In genomic region chr16:47034455-47034854, GRCh38 we compare ENCODE assay signal across 13 cellular contexts.
DNase-seq lines count a peak whose midpoint lies in the region; ATAC-seq and TF ChIP-seq lines count a peak whose summit lies in the region.
"Had no signal": no experiment of that assay in that cellular context is flagged by ENCODE, and none has a peak within 500 bp of the region (broad histone marks: within the 10 kb centered on the region; RNA-seq: fewer than 3 reads in every experiment).

No MANE protein-coding gene starts in this region.

- TF ChIP-seq POLR2A in GM18505 (IDR thresholded peaks at IDR 0.05; ENCODE audit: borderline replicate concordance, extremely low read depth, insufficient read depth, insufficient read length), result no peak

- H3K36me3 Mint-ChIP-seq in activated naive CD4-positive, alpha-beta T cell treated with anti-CD3 and anti-CD28 coated beads, Interleukin-2, amount 50 U/mL, for 72 hours, result no peaks in the 10 kb centered on the region
- H3K36me3 Mint-ChIP-seq in WTC11 (no peaks in the 10 kb centered on the region), glutamatergic neuron (ENCODE audit: unreplicated experiment) (no peaks in the 10 kb centered on the region)
- H3K36me3 Mint-ChIP-seq in stimulated activated memory B cell treated with anti-CD40 and anti-IgM and Interleukin-4, amounts not matched to agents 10 μg/mL and 1 μg/mL and 100 μg/mL, for 72 hours, result no peaks in the 10 kb centered on the region
- H3K36me3 Mint-ChIP-seq in T-helper 2 cell treated with Interferon-gamma antibody and Interleukin-4, amounts not matched to agents 5 μg/mL and 100 μg/mL, for 36 hours (ENCODE audit: low read depth), result no peaks in the 10 kb centered on the region
- H3K36me3 Mint-ChIP-seq: CD4-positive, CD25-positive, alpha-beta regulatory T cell had no signal

- DNase-seq in activated naive CD4-positive, alpha-beta T cell treated with anti-CD3 and anti-CD28 coated beads, Interleukin-2, amount 50 U/mL, for 72 hours (ENCODE audit: low spot score in 2 of 2), result no peak
- DNase-seq in activated naive CD4-positive, alpha-beta T cell treated with Interleukin-2 at 50 U/mL for 16 hours, result no peak
- DNase-seq in WTC11 (ENCODE audit: low spot score), result no peak
- DNase-seq in glutamatergic neuron, result no peak
- no peak for DNase-seq in T-helper 2 cell treated with Interferon-gamma antibody and Interleukin-4, amounts not matched to agents 5 μg/mL and 100 μg/mL, for 36 hours (ENCODE audit: low spot score)
- no peak for DNase-seq in epidermal melanocyte (ENCODE audit: insufficient read length, low spot score)
- DNase-seq: Calu3; CD4-positive, CD25-positive, alpha-beta regulatory T cell; DMS79; EL; HCEC 1CT had no signal

- peak overlapping the region; percentile 52 to 54 for H3K27ac Mint-ChIP-seq in activated naive CD4-positive, alpha-beta T cell treated with anti-CD3 and anti-CD28 coated beads, Interleukin-2, amount 50 U/mL, for 72 hours
- no peak overlapping the region for H3K27ac Mint-ChIP-seq in WTC11
- H3K27ac Mint-ChIP-seq in glutamatergic neuron (ENCODE audit: unreplicated experiment), result peak overlapping the region; percentile 3
- peak overlapping the region; percentile 6 for H3K27ac Mint-ChIP-seq in stimulated activated memory B cell treated with anti-CD40 and anti-IgM and Interleukin-4, amounts not matched to agents 10 μg/mL and 1 μg/mL and 100 μg/mL, for 72 hours
- no peak overlapping the region for H3K27ac Mint-ChIP-seq in T-helper 2 cell treated with Interferon-gamma antibody and Interleukin-4, amounts not matched to agents 5 μg/mL and 100 μg/mL, for 36 hours

- no peaks in the 10 kb centered on the region; the same call in 1 of the 2 replicates for H3K4me1 Mint-ChIP-seq in WTC11
- peaks cover 9% of the 10 kb centered on the region for H3K4me1 Mint-ChIP-seq in glutamatergic neuron (ENCODE audit: low read depth, unreplicated experiment)
- H3K4me1 Mint-ChIP-seq in stimulated activated memory B cell treated with anti-CD40 and anti-IgM and Interleukin-4, amounts not matched to agents 10 μg/mL and 1 μg/mL and 100 μg/mL, for 72 hours, result peaks cover 18% of the 10 kb centered on the region
- peaks cover 3% of the 10 kb centered on the region for H3K4me1 Mint-ChIP-seq in T-helper 2 cell treated with Interferon-gamma antibody and Interleukin-4, amounts not matched to agents 5 μg/mL and 100 μg/mL, for 36 hours (ENCODE audit: low read depth)

- POLR2A ChIA-PET in WTC11 (lab: Charles Lee), result no interaction called here

- H3K4me3 Mint-ChIP-seq in WTC11 (no peak overlapping the region), glutamatergic neuron (ENCODE audit: unreplicated experiment) (peak overlapping the region; percentile 63)
- no peak overlapping the region for H3K4me3 Mint-ChIP-seq in stimulated activated memory B cell treated with anti-CD40 and anti-IgM and Interleukin-4, amounts not matched to agents 10 μg/mL and 1 μg/mL and 100 μg/mL, for 72 hours
- no peak overlapping the region for H3K4me3 Mint-ChIP-seq in T-helper 2 cell treated with Interferon-gamma antibody and Interleukin-4, amounts not matched to agents 5 μg/mL and 100 μg/mL, for 36 hours

- H3K9me3 Mint-ChIP-seq in activated naive CD4-positive, alpha-beta T cell treated with anti-CD3 and anti-CD28 coated beads, Interleukin-2, amount 50 U/mL, for 72 hours, result no peaks in the 10 kb centered on the region
- H3K9me3 Mint-ChIP-seq in WTC11 (no peaks in the 10 kb centered on the region), glutamatergic neuron (ENCODE audit: unreplicated experiment) (peaks cover 3% of the 10 kb centered on the region)
- H3K9me3 Mint-ChIP-seq in stimulated activated memory B cell treated with anti-CD40 and anti-IgM and Interleukin-4, amounts not matched to agents 10 μg/mL and 1 μg/mL and 100 μg/mL, for 72 hours, result no peaks in the 10 kb centered on the region
- no peaks in the 10 kb centered on the region for H3K9me3 Mint-ChIP-seq in T-helper 2 cell treated with Interferon-gamma antibody and Interleukin-4, amounts not matched to agents 5 μg/mL and 100 μg/mL, for 36 hours

- ATAC-seq in activated naive CD4-positive, alpha-beta T cell treated with anti-CD3 and anti-CD28 coated beads, Interleukin-2, amount 50 U/mL, for 72 hours, result no peak
- ATAC-seq in WTC11, result no peak
- ATAC-seq in stimulated activated memory B cell treated with anti-CD40 and anti-IgM and Interleukin-4, amounts not matched to agents 10 μg/mL and 1 μg/mL and 100 μg/mL, for 72 hours, result no peak
- ATAC-seq in GM18505 (IDR thresholded peaks at IDR 0.05; ENCODE audit: unreplicated experiment), result no peak

- TF ChIP-seq CTCF in WTC11 (IDR thresholded peaks at IDR 0.05) (no peak), glutamatergic neuron (IDR thresholded peaks at IDR 0.05; ENCODE audit: partially characterized antibody, unreplicated experiment) (no peak)

- CTCF ChIA-PET in WTC11 (lab: Charles Lee), result no interaction called here

- H3K27me3 Mint-ChIP-seq in WTC11 (ENCODE audit: low read depth), result peaks cover 27% of the 10 kb centered on the region
- peaks cover 3% of the 10 kb centered on the region for H3K27me3 Mint-ChIP-seq in glutamatergic neuron (ENCODE audit: unreplicated experiment)
- no peaks in the 10 kb centered on the region for H3K27me3 Mint-ChIP-seq in stimulated activated memory B cell treated with anti-CD40 and anti-IgM and Interleukin-4, amounts not matched to agents 10 μg/mL and 1 μg/mL and 100 μg/mL, for 72 hours
- peaks cover 15% of the 10 kb centered on the region for H3K27me3 Mint-ChIP-seq in T-helper 2 cell treated with Interferon-gamma antibody and Interleukin-4, amounts not matched to agents 5 μg/mL and 100 μg/mL, for 36 hours (ENCODE audit: low read depth)
- H3K27me3 Mint-ChIP-seq: CD4-positive, CD25-positive, alpha-beta regulatory T cell had no signal

TF ChIP-seq in WTC11, 78 proteins besides CTCF, POLR2A, EP300 and RAD21:
- no peak for TF ChIP-seq NR1H2 (CRISPR knock-in tag; IDR thresholded peaks at IDR 0.05)
- peak; percentile 67; the same call in 1 of the 2 replicates for TF ChIP-seq ZNF121 (CRISPR knock-in tag; IDR thresholded peaks at IDR 0.05)

Comparison
In these comparisons a context has a peak if more than half of its experiments do, and no peak if none do; other contexts are left out.
1. H3K27ac Mint-ChIP-seq: peak in activated naive CD4-positive, alpha-beta T cell treated with anti-CD3 and anti-CD28 coated beads, Interleukin-2, amount 50 U/mL, for 72 hours (2 of 2), glutamatergic neuron (single experiment) and stimulated activated memory B cell treated with anti-CD40 and anti-IgM and Interleukin-4, amounts not matched to agents 10 μg/mL and 1 μg/mL and 100 μg/mL, for 72 hours (single experiment); none in WTC11 (single experiment) and T-helper 2 cell treated with Interferon-gamma antibody and Interleukin-4, amounts not matched to agents 5 μg/mL and 100 μg/mL, for 36 hours (single experiment).